8 cellular contexts compared by ENCODE assay signal in genomic region chr10:12196531-12197211, GRCh38. TPM values are rescaled to one million over a fixed set of nuclear protein-coding genes. Genes with fewer than 3 reads are reported as not detected.
DNase-seq lines count a peak whose midpoint lies in the region; ATAC-seq lines count a peak whose summit lies in the region.

No MANE protein-coding gene starts in this region.

- no peaks in the 10 kb centered on the region for H3K27me3 Mint-ChIP-seq in activated CD4-positive, alpha-beta T cell treated with anti-CD3 and anti-CD28 coated beads, Interleukin-2, amount 10 ng/mL, durations not matched to agents 24 days and 14 days
- no peaks in the 10 kb centered on the region for H3K27me3 Mint-ChIP-seq in activated CD4-positive, alpha-beta memory T cell treated with anti-CD3 and anti-CD28 coated beads, Interleukin-2, amount 10 ng/mL, durations not matched to agents 7 days and 5 days

- no peaks in the 10 kb centered on the region for H3K9me3 ChIP-seq in iPS-18c (ENCODE audit: control insufficient read depth, insufficient read depth, low read length)

- no peak for DNase-seq in activated CD4-positive, alpha-beta T cell treated with anti-CD3 and anti-CD28 coated beads, Interleukin-2, amount 10 ng/mL, durations not matched to agents 24 days and 14 days
- no peak for DNase-seq in activated CD4-positive, alpha-beta T cell treated with anti-CD3 and anti-CD28 coated beads for 48 hours
- no peak for DNase-seq in activated CD4-positive, alpha-beta memory T cell treated with anti-CD3 and anti-CD28 coated beads, Interleukin-2, amount 10 ng/mL, durations not matched to agents 7 days and 5 days
- DNase-seq in NCI-H69 (lab: John Stamatoyannopoulos, UW) (no peak), NCI-H748 treated with DMSO at 0.1 percent for 48 hours (lab: John Stamatoyannopoulos, UW) (no peak)

- H3K4me3 ChIP-seq in iPS-18c (ENCODE audit: insufficient read depth, low read depth, low read length), result peak overlapping the region; percentile 99

- H3K27ac Mint-ChIP-seq in activated CD4-positive, alpha-beta T cell treated with anti-CD3 and anti-CD28 coated beads, Interleukin-2, amount 10 ng/mL, durations not matched to agents 24 days and 14 days, result peak overlapping the region; percentile 99
- H3K27ac Mint-ChIP-seq in activated CD4-positive, alpha-beta memory T cell treated with anti-CD3 and anti-CD28 coated beads, Interleukin-2, amount 10 ng/mL, durations not matched to agents 7 days and 5 days, result peak overlapping the region; percentile 99

- POLR2A ChIA-PET in activated CD4-positive, alpha-beta memory T cell treated with anti-CD3 and anti-CD28 coated beads, Interleukin-2, amount 10 ng/mL, durations not matched to agents 7 days and 5 days (lab: Charles Lee), result interaction anchor here (0.7 to 3.1 kb wide), 17 partner anchors 9 to 513 kb away, joined by 3 to 52 read pairs (median 6); partner anchors contain the start of genes DHTKD1 and UPF2

- H3K27ac ChIP-seq in temporal lobe (ENCODE audit: low read depth, low read length), result peak overlapping the region; percentile 87

- intact Hi-C loops in activated CD4-positive, alpha-beta T cell treated with anti-CD3 and anti-CD28 coated beads, Interleukin-2, amount 10 ng/mL, durations not matched to agents 24 days and 14 days (cut with micrococcal nuclease), result no loop called here

- no peak for ATAC-seq in HG03280 (IDR thresholded peaks at IDR 0.05; ENCODE audit: unreplicated experiment)

- H3K9me3 Mint-ChIP-seq in activated CD4-positive, alpha-beta T cell treated with anti-CD3 and anti-CD28 coated beads, Interleukin-2, amount 10 ng/mL, durations not matched to agents 24 days and 14 days, result no peaks in the 10 kb centered on the region
- H3K9me3 Mint-ChIP-seq in activated CD4-positive, alpha-beta memory T cell treated with anti-CD3 and anti-CD28 coated beads, Interleukin-2, amount 10 ng/mL, durations not matched to agents 7 days and 5 days, result no peaks in the 10 kb centered on the region

- H3K4me1 Mint-ChIP-seq in activated CD4-positive, alpha-beta T cell treated with anti-CD3 and anti-CD28 coated beads, Interleukin-2, amount 10 ng/mL, durations not matched to agents 24 days and 14 days, result peaks cover 41% of the 10 kb centered on the region
- peaks cover 65% of the 10 kb centered on the region for H3K4me1 Mint-ChIP-seq in activated CD4-positive, alpha-beta memory T cell treated with anti-CD3 and anti-CD28 coated beads, Interleukin-2, amount 10 ng/mL, durations not matched to agents 7 days and 5 days

- H3K4me3 Mint-ChIP-seq in activated CD4-positive, alpha-beta T cell treated with anti-CD3 and anti-CD28 coated beads, Interleukin-2, amount 10 ng/mL, durations not matched to agents 24 days and 14 days, result peak overlapping the region; percentile 98
- H3K4me3 Mint-ChIP-seq in activated CD4-positive, alpha-beta memory T cell treated with anti-CD3 and anti-CD28 coated beads, Interleukin-2, amount 10 ng/mL, durations not matched to agents 7 days and 5 days, result peak overlapping the region; percentile 89

- H3K36me3 Mint-ChIP-seq in activated CD4-positive, alpha-beta T cell treated with anti-CD3 and anti-CD28 coated beads, Interleukin-2, amount 10 ng/mL, durations not matched to agents 24 days and 14 days (ENCODE audit: low read depth), result peaks cover 49% of the 10 kb centered on the region
- H3K36me3 Mint-ChIP-seq in activated CD4-positive, alpha-beta memory T cell treated with anti-CD3 and anti-CD28 coated beads, Interleukin-2, amount 10 ng/mL, durations not matched to agents 7 days and 5 days (ENCODE audit: low read depth), result peaks cover 53% of the 10 kb centered on the region

- CTCF ChIA-PET in activated CD4-positive, alpha-beta memory T cell treated with anti-CD3 and anti-CD28 coated beads, Interleukin-2, amount 10 ng/mL, durations not matched to agents 7 days and 5 days (lab: Charles Lee), result interaction anchor here (1.2 to 4.3 kb wide), 4 partner anchors 15 to 154 kb away, joined by 3 to 22 read pairs (median 10); partner anchors contain the start of gene UPF2

RNA-seq across cellular contexts. Expression of gene CDC123, which starts 0.7 kb away (rescaled TPM):
- total RNA-seq in activated CD4-positive, alpha-beta T cell treated with anti-CD3 and anti-CD28 coated beads, Interleukin-2, amount 10 ng/mL, durations not matched to agents 24 days and 14 days, result 184 and 185 TPM in 2 replicates
- 10 to 100 TPM; 89.5 to 95.1 TPM for total RNA-seq in activated CD4-positive, alpha-beta memory T cell treated with anti-CD3 and anti-CD28 coated beads, Interleukin-2, amount 10 ng/mL, durations not matched to agents 7 days and 5 days
- 93.9 TPM for total RNA-seq in temporal lobe

RNA-seq across cellular contexts. Expression of gene NUDT5, which starts 1.0 kb away (rescaled TPM):
- 123 and 128 TPM in 2 replicates for total RNA-seq in activated CD4-positive, alpha-beta T cell treated with anti-CD3 and anti-CD28 coated beads, Interleukin-2, amount 10 ng/mL, durations not matched to agents 24 days and 14 days
- total RNA-seq in activated CD4-positive, alpha-beta memory T cell treated with anti-CD3 and anti-CD28 coated beads, Interleukin-2, amount 10 ng/mL, durations not matched to agents 7 days and 5 days, result 10 to 100 TPM; 91.6 to 91.7 TPM
- 16.5 TPM for total RNA-seq in temporal lobe
